In genomic region chr6:42012501-42013133, GRCh38 we compare ENCODE assay signal across 16 cellular contexts. TPM values are rescaled to one million over a fixed set of nuclear protein-coding genes. Genes with fewer than 3 reads are reported as not detected.
A peak's percentile ranks its signal among the peaks of the same experiment; 100 is the strongest.
DNase-seq lines count a peak whose midpoint lies in the region; TF ChIP-seq lines count a peak whose summit lies in the region.
"Had no signal": no experiment of that assay in that cellular context is flagged by ENCODE, and none has a peak within 500 bp of the region (broad histone marks: within the 10 kb centered on the region; RNA-seq: fewer than 3 reads in every experiment).

No MANE protein-coding gene starts in this region.

- peaks cover 0 to 73% (median 10%) of the 10 kb centered on the region in 3 donors for H3K36me3 Mint-ChIP-seq in CD8-positive, alpha-beta memory T cell
- H3K36me3 Mint-ChIP-seq in activated naive CD8-positive, alpha-beta T cell: peaks cover 4% of the 10 kb centered on the region

- H2BK12ac ChIP-seq in mesenchymal stem cell (ENCODE audit: low read length in 2 of 2): no peak overlapping the region

- H2AFZ ChIP-seq in mesenchymal stem cell (ENCODE audit: low read depth, low read length): no peak overlapping the region

- no peak overlapping the region for H3K4me2 ChIP-seq in mesenchymal stem cell (ENCODE audit: low read length, poor library complexity, severe bottlenecking)

- H3K27me3 ChIP-seq in CD8-positive, alpha-beta memory T cell (ENCODE audit: insufficient read depth, low read length, poor library complexity, severe bottlenecking): no peaks in the 10 kb centered on the region
- H3K27me3 ChIP-seq in mesenchymal stem cell (ENCODE audit: control insufficient read depth in 1 of 2, insufficient read depth in 1 of 2, low read length in 2 of 2): no peaks in the 10 kb centered on the region
- H3K27me3 ChIP-seq: breast epithelium, gastrocnemius medialis, tibial artery had no signal

- WGBS in mesenchymal stem cell: 92% methylated on average over 3 of the region's 3 CpGs

- peak overlapping the region; percentile 6 for H2AK5ac ChIP-seq in mesenchymal stem cell (ENCODE audit: low read length, severe bottlenecking)

- peak overlapping the region in 1 of 7 donors; percentile 75 for H3K4me3 Mint-ChIP-seq in CD8-positive, alpha-beta memory T cell
- H3K4me3 Mint-ChIP-seq in activated naive CD8-positive, alpha-beta T cell: peak overlapping the region; percentile 2

- H3K4me3 ChIP-seq in CD8-positive, alpha-beta memory T cell (ENCODE audit: low read length): no peak overlapping the region
- H3K4me3 ChIP-seq in mesenchymal stem cell (ENCODE audit: insufficient read depth in 1 of 2, low read depth in 1 of 2, low read length in 2 of 2): no peak overlapping the region
- H3K4me3 ChIP-seq: breast epithelium, gastrocnemius medialis, tibial artery had no signal

- peaks cover 2% of the 10 kb centered on the region for H3K79me1 ChIP-seq in mesenchymal stem cell (replicated peaks; ENCODE audit: low read length, poor library complexity, severe bottlenecking)

- DNase-seq in ACHN (peak; percentile 12), mesenchymal stem cell (peak; percentile 30), GM10266 (ENCODE audit: extremely low spot score) (no peak), AG20443 (ENCODE audit: low spot score) (no peak), cerebellum (ENCODE audit: low spot score) (no peak)
- DNase-seq in CD8-positive, alpha-beta memory T cell: no peak
- no peak for DNase-seq in activated CD4-positive, CD25-positive, alpha-beta regulatory T cell treated with anti-CD3 and anti-CD28 coated beads, Interleukin-2, amount 50 U/mL, for 72 hours
- DNase-seq: activated CD8-positive, alpha-beta memory T cell treated with anti-CD3 and anti-CD28 coated beads, Interleukin-2, amount 50 U/mL, for 4 hours; gastrocnemius medialis; NCI-H2171 treated with DMSO at 0.1 percent for 48 hours; SIG-M5; stimulated activated CD4-positive, alpha-beta T cell treated with anti-CD3 and anti-CD28 coated beads, Interleukin-15, amount 100 ng/mL, for 24 hours; tibial artery had no signal

- no peaks in the 10 kb centered on the region for H3K9me3 Mint-ChIP-seq in CD8-positive, alpha-beta memory T cell
- no peaks in the 10 kb centered on the region for H3K9me3 Mint-ChIP-seq in activated naive CD8-positive, alpha-beta T cell (ENCODE audit: low read depth)

- in situ Hi-C loops in ACHN (cut with HindIII; ENCODE audit: low pct_ligation_motif_present, low pct_unique_long_range_greater_than_20kb, low sequenced_read_pairs): no loop called here

- H4K91ac ChIP-seq in mesenchymal stem cell (ENCODE audit: low read length): no peak overlapping the region

- peaks cover 24% of the 10 kb centered on the region for H3K36me3 ChIP-seq in CD8-positive, alpha-beta memory T cell (ENCODE audit: insufficient read depth, low read length)
- no peaks in the 10 kb centered on the region for H3K36me3 ChIP-seq in mesenchymal stem cell (ENCODE audit: control insufficient read depth in 1 of 2, insufficient read depth in 2 of 2, low read depth in 1 of 2, low read length in 2 of 2)
- H3K36me3 ChIP-seq: breast epithelium, gastrocnemius medialis had no signal

- H3K14ac ChIP-seq in mesenchymal stem cell (ENCODE audit: low read length in 2 of 2): no peak overlapping the region

- CTCF ChIA-PET in CD8-positive, alpha-beta memory T cell (lab: Charles Lee): interaction anchor here (0.6 to 1.2 kb wide), 3 partner anchors 9 to 180 kb away, joined by 3 to 4 read pairs (median 4); no protein-coding TSS in a partner anchor

- POLR2A ChIA-PET in CD8-positive, alpha-beta memory T cell (lab: Charles Lee): no interaction called here

- H3K27ac ChIP-seq in CD8-positive, alpha-beta memory T cell (ENCODE audit: low read depth, low read length): no peak overlapping the region
- H3K27ac ChIP-seq in mesenchymal stem cell (ENCODE audit: low read length, poor library complexity, severe bottlenecking): peak overlapping the region; percentile 68
- H3K27ac ChIP-seq: breast epithelium, C4-2B, gastrocnemius medialis, tibial artery had no signal

- H3K9me3 ChIP-seq in CD8-positive, alpha-beta memory T cell (ENCODE audit: low read length): no peaks in the 10 kb centered on the region
- no peaks in the 10 kb centered on the region for H3K9me3 ChIP-seq in mesenchymal stem cell (ENCODE audit: control insufficient read depth, low read length)
- H3K9me3 ChIP-seq: breast epithelium, gastrocnemius medialis, tibial artery had no signal

- no peak overlapping the region for H2BK120ac ChIP-seq in mesenchymal stem cell (ENCODE audit: low read depth, low read length)

- H2BK15ac ChIP-seq in mesenchymal stem cell (ENCODE audit: low read depth, poor library complexity, severe bottlenecking): no peak overlapping the region

- H3K9ac ChIP-seq in mesenchymal stem cell (ENCODE audit: low read length): no peak overlapping the region

- H4K8ac ChIP-seq in mesenchymal stem cell (ENCODE audit: low read length): no peak overlapping the region

- TF ChIP-seq CTCF in GM10266 (IDR thresholded peaks at IDR 0.05; ENCODE audit: control insufficient read depth, insufficient read depth, low read depth, missing control alignments): no peak

- no peak overlapping the region for H3K23ac ChIP-seq in mesenchymal stem cell (ENCODE audit: low read length in 2 of 2)

- peak overlapping the region; percentile 10 to 90 (median 65) for H3K27ac Mint-ChIP-seq in CD8-positive, alpha-beta memory T cell
- peak overlapping the region; percentile 89 for H3K27ac Mint-ChIP-seq in activated naive CD8-positive, alpha-beta T cell

- peaks cover 76 to 90% (median 86%) of the 10 kb centered on the region in 3 donors for H3K4me1 Mint-ChIP-seq in CD8-positive, alpha-beta memory T cell
- peaks cover 75% of the 10 kb centered on the region for H3K4me1 Mint-ChIP-seq in activated naive CD8-positive, alpha-beta T cell (ENCODE audit: low read depth)

- H2BK5ac ChIP-seq in mesenchymal stem cell (ENCODE audit: low read depth, low read length, poor library complexity, severe bottlenecking): no peak overlapping the region

- peaks cover 76% of the 10 kb centered on the region for H3K4me1 ChIP-seq in CD8-positive, alpha-beta memory T cell (ENCODE audit: insufficient read depth, low read length)
- H3K4me1 ChIP-seq in mesenchymal stem cell (ENCODE audit: control insufficient read depth, insufficient read depth, low read depth, low read length): peaks cover 24% of the 10 kb centered on the region
- H3K4me1 ChIP-seq: breast epithelium, tibial artery had no signal

- no peaks in the 10 kb centered on the region for H3K27me3 Mint-ChIP-seq in CD8-positive, alpha-beta memory T cell
- no peaks in the 10 kb centered on the region for H3K27me3 Mint-ChIP-seq in activated naive CD8-positive, alpha-beta T cell

- H3K4ac ChIP-seq in mesenchymal stem cell (ENCODE audit: low read depth in 1 of 2, low read length in 2 of 2): no peak overlapping the region

- H3K18ac ChIP-seq in mesenchymal stem cell (ENCODE audit: low read depth in 1 of 2, low read length in 2 of 2): no peak overlapping the region

RNA-seq across cellular contexts. Expression of gene TAF8, which starts 37.7 kb away (rescaled TPM):
- 10 to 100 TPM; 41.7 to 42.6 TPM for total RNA-seq in CD8-positive, alpha-beta memory T cell
- polyA plus RNA-seq in CD8-positive, alpha-beta memory T cell: 20.5 TPM
- 17.9 TPM for polyA plus RNA-seq in mesenchymal stem cell (2013, experiment 1 of 2)
- 18.2 TPM for polyA plus RNA-seq in mesenchymal stem cell (2013, experiment 2 of 2)
- total RNA-seq in cerebellum: 14.9 TPM

Comparison
In these comparisons a context has a peak if more than half of its experiments do, and no peak if none do; other contexts are left out.
1. DNase-seq: peak in ACHN (single experiment) and mesenchymal stem cell (single experiment); none in CD8-positive, alpha-beta memory T cell (0 of 5), activated CD4-positive, CD25-positive, alpha-beta regulatory T cell treated with anti-CD3 and anti-CD28 coated beads, Interleukin-2, amount 50 U/mL, for 72 hours (single experiment), GM10266 (single experiment), AG20443 (single experiment) and cerebellum (single experiment).